ENCODE assay signal across 19 cellular contexts in the genomic region with DNA sequence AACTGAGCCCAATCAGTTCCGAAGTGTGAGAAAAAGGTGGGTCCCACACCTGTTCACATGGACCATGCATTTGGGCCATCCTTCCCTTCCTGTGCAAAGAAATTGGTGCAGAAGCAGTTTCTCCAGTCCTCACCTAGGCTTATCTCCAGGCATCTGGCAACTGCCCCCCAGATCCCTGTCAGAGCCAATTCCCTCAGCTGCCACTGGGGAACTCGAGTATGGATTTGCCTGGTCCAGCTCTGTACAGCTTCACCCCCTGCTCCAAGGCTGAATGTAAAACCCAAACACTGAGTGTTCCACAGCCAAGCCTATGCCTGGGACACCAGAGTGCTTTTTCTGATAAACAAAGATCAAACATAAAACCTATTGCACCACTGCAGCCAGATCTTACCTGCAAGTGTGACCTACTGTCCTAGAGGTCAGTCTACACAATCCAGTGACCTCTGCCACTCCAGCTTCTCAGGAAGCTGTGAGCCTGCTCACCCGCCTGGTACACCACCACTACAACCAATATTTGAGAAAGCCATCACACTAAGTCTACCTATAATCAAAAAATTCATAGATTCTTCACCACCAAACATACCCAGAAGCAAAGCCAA.
A peak's percentile ranks its signal among the peaks of the same experiment; 100 is the strongest.
DNase-seq lines count a peak whose midpoint lies in the region; ATAC-seq and TF ChIP-seq lines count a peak whose summit lies in the region.
"Had no signal": no experiment of that assay in that cellular context is flagged by ENCODE, and none has a peak within 500 bp of the region (broad histone marks: within the 10 kb centered on the region; RNA-seq: fewer than 3 reads in every experiment).

No MANE protein-coding gene starts in this region.

- H4K20me1 ChIP-seq in H9 (ENCODE audit: control insufficient read depth, insufficient read depth, insufficient read length) (no peaks in the 10 kb centered on the region), neural progenitor cell (ENCODE audit: low read depth) (no peaks in the 10 kb centered on the region)
- H4K20me1 ChIP-seq: BLaER1 treated with 17β-estradiol and CSF1 and Interleukin-3, amounts not matched to agents 10 nM and 100 nM had no signal

- no peak overlapping the region for H2BK120ac ChIP-seq in H9 (ENCODE audit: low read depth, low read length, poor library complexity, severe bottlenecking)

- TF ChIP-seq CTCF in H9 (conservative IDR thresholded peaks at IDR 0.05), result peak; percentile 34; the same call in 2 of the 3 replicates
- TF ChIP-seq CTCF in endodermal cell (conservative IDR thresholded peaks at IDR 0.05), result peak; percentile 46
- TF ChIP-seq CTCF in neural progenitor cell (IDR thresholded peaks at IDR 0.05), result no peak
- no peak for TF ChIP-seq CTCF in type B pancreatic cell (conservative IDR thresholded peaks at IDR 0.05)

- DNase-seq in H9, result no peak
- no peak for DNase-seq in endodermal cell
- no peak for DNase-seq in left lobe of liver (ENCODE audit: low spot score)
- no peak for DNase-seq in neural progenitor cell (ENCODE audit: low spot score)
- DNase-seq in type B pancreatic cell (ENCODE audit: extremely low spot score, unreplicated experiment), result no peak
- no peak for DNase-seq in left ventricle myocardium superior
- DNase-seq in cerebellar nuclear complex (lab: John Stamatoyannopoulos, UW), result no peak
- DNase-seq: Calu3; CD8-positive, alpha-beta T cell; DMS79 treated with DMSO at 0.1 percent for 48 hours; GF-D8; HCEC 1CT; HFFc6; IMR-90 had no signal

- peaks cover 6 to 7% of the 10 kb centered on the region in 2 experiments; a peak in 3 of 5 replicates for H3K9me3 Mint-ChIP-seq in H9
- peaks cover 10% of the 10 kb centered on the region for H3K9me3 Mint-ChIP-seq in endodermal cell
- H3K9me3 Mint-ChIP-seq in neural progenitor cell, result peaks cover 8% of the 10 kb centered on the region
- no peaks in the 10 kb centered on the region for H3K9me3 Mint-ChIP-seq in type B pancreatic cell

- H3K23ac ChIP-seq in H9 (ENCODE audit: insufficient read length, low read depth, low read length), result no peak overlapping the region

- no peak overlapping the region; a peak in 1 of 7 replicates for H3K27ac Mint-ChIP-seq in H9
- no peak overlapping the region for H3K27ac Mint-ChIP-seq in endodermal cell
- peak overlapping the region; percentile 42 for H3K27ac Mint-ChIP-seq in neural progenitor cell
- H3K27ac Mint-ChIP-seq in type B pancreatic cell, result no peak overlapping the region
- H3K27ac Mint-ChIP-seq: B cell; CD8-positive, alpha-beta T cell; HFFc6 had no signal

- H3K9ac ChIP-seq in H9 (ENCODE audit: extremely low read depth, insufficient read length, low read length), result no peak overlapping the region
- no peak overlapping the region for H3K9ac ChIP-seq in endodermal cell (ENCODE audit: extremely low read depth, low read length, poor library complexity, severe bottlenecking)
- H3K9ac ChIP-seq in neural progenitor cell, result no peak overlapping the region
- H3K9ac ChIP-seq: BLaER1 treated with 17β-estradiol and CSF1 and Interleukin-3, amounts not matched to agents 10 nM and 100 nM had no signal

- no peaks in the 10 kb centered on the region for H3K27me3 Mint-ChIP-seq in H9 (ENCODE audit: low read depth)
- no peaks in the 10 kb centered on the region for H3K27me3 Mint-ChIP-seq in endodermal cell (ENCODE audit: insufficient read depth)
- peaks cover 2% of the 10 kb centered on the region for H3K27me3 Mint-ChIP-seq in neural progenitor cell (ENCODE audit: insufficient read depth, low read depth)
- H3K27me3 Mint-ChIP-seq in type B pancreatic cell, result no peaks in the 10 kb centered on the region
- H3K27me3 Mint-ChIP-seq: B cell had no signal

- H3K4me2 ChIP-seq in H9 (ENCODE audit: insufficient read depth, insufficient read length, low read length), result no peak overlapping the region
- H3K4me2 ChIP-seq in neural progenitor cell, result no peak overlapping the region

- H3K27ac ChIP-seq in H9 (ENCODE audit: insufficient read length, low read depth, low read length), result no peak overlapping the region
- no peak overlapping the region for H3K27ac ChIP-seq in endodermal cell (ENCODE audit: low read depth, low read length)
- H3K27ac ChIP-seq in neural progenitor cell, result no peak overlapping the region
- H3K27ac ChIP-seq: BLaER1 treated with 17β-estradiol and CSF1 and Interleukin-3, amounts not matched to agents 10 nM and 100 nM had no signal

- no peaks in the 10 kb centered on the region for H3K9me3 ChIP-seq in H9 (ENCODE audit: control insufficient read depth, low read depth, low read length)
- H3K9me3 ChIP-seq in endodermal cell (ENCODE audit: control insufficient read depth, low read length), result no peaks in the 10 kb centered on the region
- H3K9me3 ChIP-seq in neural progenitor cell (ENCODE audit: low read depth), result no peaks in the 10 kb centered on the region

- H3K4me1 ChIP-seq in H9 (ENCODE audit: insufficient read depth, low read length), result no peaks in the 10 kb centered on the region
- no peaks in the 10 kb centered on the region for H3K4me1 ChIP-seq in endodermal cell (ENCODE audit: control insufficient read depth, insufficient read depth, low read length)
- H3K4me1 ChIP-seq in neural progenitor cell, result no peaks in the 10 kb centered on the region

- no peaks in the 10 kb centered on the region for H3K79me1 ChIP-seq in H9 (ENCODE audit: insufficient read depth, low read depth, low read length, poor library complexity, severe bottlenecking)

- peaks cover 0 to 4% (median 0%) of the 10 kb centered on the region in 3 experiments; a peak in 1 of 7 replicates for H3K36me3 Mint-ChIP-seq in H9 (ENCODE audit: insufficient read depth in 1 of 3, low read depth in 3 of 3)
- no peaks in the 10 kb centered on the region for H3K36me3 Mint-ChIP-seq in endodermal cell (ENCODE audit: low read depth)
- H3K36me3 Mint-ChIP-seq in neural progenitor cell, result no peaks in the 10 kb centered on the region
- no peaks in the 10 kb centered on the region for H3K36me3 Mint-ChIP-seq in type B pancreatic cell
- H3K36me3 Mint-ChIP-seq: CD8-positive, alpha-beta T cell had no signal

- H3F3A ChIP-seq in neural progenitor cell (ENCODE audit: low read depth), result no peaks in the 10 kb centered on the region

- no CpG with 5 or more reads among the region's 3 CpGs for WGBS in H9 (ENCODE audit: extremely low coverage, insufficient read length, low lambda C conversion rate)
- WGBS in endodermal cell (ENCODE audit: insufficient coverage in 1 of 2, insufficient read length in 1 of 2), 2 experiments, result 83 to 84% methylated on average over 1 to 3 of the region's 3 CpGs

- H3K4me3 ChIP-seq in endodermal cell (ENCODE audit: low read length) (no peak overlapping the region), neural progenitor cell (no peak overlapping the region)
- H3K4me3 ChIP-seq: BLaER1 treated with 17β-estradiol and CSF1 and Interleukin-3, amounts not matched to agents 10 nM and 100 nM; GM12878; K562 had no signal

- no peaks in the 10 kb centered on the region for H3K4me1 Mint-ChIP-seq in H9
- no peaks in the 10 kb centered on the region for H3K4me1 Mint-ChIP-seq in endodermal cell
- no peaks in the 10 kb centered on the region for H3K4me1 Mint-ChIP-seq in neural progenitor cell
- H3K4me1 Mint-ChIP-seq in type B pancreatic cell (ENCODE audit: unreplicated experiment), result no peaks in the 10 kb centered on the region
- H3K4me1 Mint-ChIP-seq: B cell had no signal

- H2BK12ac ChIP-seq in H9 (ENCODE audit: insufficient read length, low read depth, low read length), result no peak overlapping the region

- ATAC-seq in left lobe of liver, result peak; percentile 80
- no peak for ATAC-seq in HG03139 (IDR thresholded peaks at IDR 0.05; ENCODE audit: unreplicated experiment)
- no peak for ATAC-seq in left ventricle myocardium superior
- ATAC-seq: CD8-positive, alpha-beta T cell; GM12878; K562 had no signal

- H2AK5ac ChIP-seq in H9 (ENCODE audit: insufficient read length, low read length), result no peak overlapping the region

- H2BK5ac ChIP-seq in H9 (ENCODE audit: insufficient read length, low read length), result no peak overlapping the region

- no peak overlapping the region for H2BK20ac ChIP-seq in H9 (ENCODE audit: low read depth, low read length, poor library complexity, severe bottlenecking)

- H3K56ac ChIP-seq in H9 (ENCODE audit: insufficient read length, low read depth, low read length), result no peak overlapping the region

- H3K36me3 ChIP-seq in endodermal cell (ENCODE audit: control insufficient read depth, insufficient read depth, low read length), result no peaks in the 10 kb centered on the region
- no peaks in the 10 kb centered on the region for H3K36me3 ChIP-seq in neural progenitor cell
- H3K36me3 ChIP-seq: BLaER1 treated with 17β-estradiol and CSF1 and Interleukin-3, amounts not matched to agents 10 nM and 100 nM had no signal

- H2BK15ac ChIP-seq in H9 (ENCODE audit: low read depth, low read length), result no peak overlapping the region

- intact Hi-C loops in left ventricle myocardium superior (cut with micrococcal nuclease), result no loop called here

- H4K8ac ChIP-seq in H9 (replicated peaks; ENCODE audit: insufficient read length, low read depth, low read length), result no peak overlapping the region

- H3K4me3 Mint-ChIP-seq in H9 (no peak overlapping the region), endodermal cell (no peak overlapping the region), neural progenitor cell (no peak overlapping the region), type B pancreatic cell (no peak overlapping the region)
- H3K4me3 Mint-ChIP-seq: B cell; CD8-positive, alpha-beta T cell; HFFc6 had no signal

- H3K79me2 ChIP-seq in H9 (ENCODE audit: insufficient read depth, low read length) (no peaks in the 10 kb centered on the region), neural progenitor cell (ENCODE audit: low read depth) (no peaks in the 10 kb centered on the region)

- no peak overlapping the region for H3K4ac ChIP-seq in H9 (ENCODE audit: low read depth, low read length)

- no peaks in the 10 kb centered on the region for H3K23me2 ChIP-seq in H9 (ENCODE audit: insufficient read length, low read depth, low read length, poor library complexity, severe bottlenecking)

- no peak overlapping the region for H4K5ac ChIP-seq in H9 (ENCODE audit: insufficient read length, low read depth, low read length)

- no peak overlapping the region for H2AFZ ChIP-seq in H9 (ENCODE audit: low read length)
- H2AFZ ChIP-seq in neural progenitor cell (replicated peaks), result no peak overlapping the region

- no peak overlapping the region for H3T11ph ChIP-seq in H9 (ENCODE audit: low read length)

- H4K91ac ChIP-seq in H9 (ENCODE audit: insufficient read length, low read depth, low read length), result no peak overlapping the region

- H3K27me3 ChIP-seq in H9 (ENCODE audit: insufficient read depth, low read length), result no peaks in the 10 kb centered on the region
- H3K27me3 ChIP-seq in endodermal cell (ENCODE audit: control insufficient read depth, insufficient read depth, low read length, poor library complexity, severe bottlenecking), result no peaks in the 10 kb centered on the region
- H3K27me3 ChIP-seq in neural progenitor cell, result no peaks in the 10 kb centered on the region
- H3K27me3 ChIP-seq: BLaER1 treated with 17β-estradiol and CSF1 and Interleukin-3, amounts not matched to agents 10 nM and 100 nM had no signal

- H3K14ac ChIP-seq in H9 (ENCODE audit: insufficient read depth, low read length), result no peak overlapping the region; the same call in 1 of the 2 replicates

- H3K18ac ChIP-seq in H9 (ENCODE audit: insufficient read length, low read depth, low read length), result no peak overlapping the region

Comparison
In these comparisons a context has a peak if more than half of its experiments do, and no peak if none do; other contexts are left out.
1. CTCF ChIP-seq: peak in H9 (single experiment) and endodermal cell (single experiment); none in neural progenitor cell (single experiment) and type B pancreatic cell (single experiment).